Comparison of ENCODE assay signal across 28 cellular contexts in the genomic region with DNA sequence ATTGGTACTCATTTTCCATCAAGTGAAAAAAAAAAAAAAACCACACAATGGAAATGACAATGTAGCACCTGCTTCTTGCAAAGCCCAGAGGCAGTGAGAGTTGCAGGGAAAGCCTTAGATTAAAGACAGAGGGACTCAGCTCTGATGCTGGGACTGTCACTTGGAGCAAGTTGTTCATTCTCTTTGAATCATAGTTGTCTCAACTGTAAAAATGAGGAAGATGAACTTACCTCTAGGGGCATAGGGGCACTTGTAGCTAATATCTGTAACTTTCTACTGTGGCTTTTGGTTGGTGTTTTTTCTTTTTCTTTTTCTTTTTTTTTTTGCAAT.
DNase-seq lines count a peak whose midpoint lies in the region; ATAC-seq and TF ChIP-seq lines count a peak whose summit lies in the region.
"Had no signal": no experiment of that assay in that cellular context is flagged by ENCODE, and none has a peak within 500 bp of the region (broad histone marks: within the 10 kb centered on the region; RNA-seq: fewer than 3 reads in every experiment).

No MANE protein-coding gene starts in this region.

- no peaks in the 10 kb centered on the region for H3K9me2 ChIP-seq in PC-3 (replicated peaks; ENCODE audit: low read length)

- no peak overlapping the region for H3K9ac ChIP-seq in PC-3 (ENCODE audit: low read length)

- no peak overlapping the region for H3K4me3 ChIP-seq in HEK293 (ENCODE audit: low read depth, low read length)
- no peak overlapping the region for H3K4me3 ChIP-seq in PC-3 (ENCODE audit: low read length)
- H3K4me3 ChIP-seq in osteoblast (ENCODE audit: insufficient read depth, low read length) = no peak overlapping the region
- H3K4me3 ChIP-seq: adrenal gland, ovary, SK-N-MC, spleen had no signal

- H4K20me1 ChIP-seq in PC-3 (ENCODE audit: low read length) (no peaks in the 10 kb centered on the region), osteoblast (ENCODE audit: insufficient read depth, low read length) (no peaks in the 10 kb centered on the region)

- 0 out of 2 replicates have a peak overlapping the region, but pooled peaks have one; percentile 53 for H3K4me2 ChIP-seq in PC-3 (ENCODE audit: low read length)
- peak overlapping the region; percentile 28 for H3K4me2 ChIP-seq in osteoblast (ENCODE audit: insufficient read depth, low read length)

- ATAC-seq in PC-3 = peak; percentile 51
- no peak for ATAC-seq in GM21825 (IDR thresholded peaks at IDR 0.05; ENCODE audit: unreplicated experiment)
- no peak for ATAC-seq in GM21717 (IDR thresholded peaks at IDR 0.05; ENCODE audit: unreplicated experiment)
- ATAC-seq: effector memory CD8-positive, alpha-beta T cell; esophagus mucosa; foreskin keratinocyte; naive thymus-derived CD8-positive, alpha-beta T cell; stimulated activated memory B cell treated with anti-CD40 and anti-IgM and Interleukin-4, amounts not matched to agents 10 μg/mL and 1 μg/mL and 100 μg/mL, for 72 hours had no signal

- BruUV-seq in PC-3 (replicated peaks; lab: Mats Ljungman, UMichigan) = no TSS peak

- H3F3A ChIP-seq in PC-3 (ENCODE audit: low read length, unreplicated experiment) = no peaks in the 10 kb centered on the region

- H3K27ac ChIP-seq in HEK293 (ENCODE audit: extremely low read depth, low read depth, low read length) = no peak overlapping the region
- no peak overlapping the region for H3K27ac ChIP-seq in PC-3 (ENCODE audit: low read length)
- no peak overlapping the region for H3K27ac ChIP-seq in osteoblast (ENCODE audit: low read depth, low read length)
- H3K27ac ChIP-seq: adrenal gland, brain microvascular endothelial cell, foreskin keratinocyte, ovary, SK-N-MC, spleen had no signal

- intact Hi-C loops in PC-3 (cut with micrococcal nuclease) = loop anchor here (1.0 kb wide), 1 partner anchor 23 kb away; no protein-coding TSS in a partner anchor

- TF ChIP-seq CTCF in HEK293 (tag by site-specific recombination; IDR thresholded peaks at IDR 0.05) (no peak), PC-3 (conservative IDR thresholded peaks at IDR 0.05; ENCODE audit: low read depth, low read length) (no peak), osteoblast (IDR thresholded peaks at IDR 0.05; ENCODE audit: extremely low read depth, low read depth, low read length) (no peak)

- POLR2A ChIA-PET in HEK293 (lab: Yijun Ruan, JAX) (no interaction called here), PC-3 (lab: Charles Lee; ENCODE audit: unreplicated experiment) (no interaction called here)

- H3K4me1 ChIP-seq in HEK293 (ENCODE audit: control insufficient read depth, insufficient read depth, low read length) (peaks cover 13% of the 10 kb centered on the region), PC-3 (ENCODE audit: insufficient read depth, low read length) (peaks cover 17% of the 10 kb centered on the region), osteoblast (ENCODE audit: insufficient read depth, low read length) (peaks cover 17% of the 10 kb centered on the region)
- H3K4me1 ChIP-seq: foreskin keratinocyte had no signal

- no peaks in the 10 kb centered on the region for H3K27me3 ChIP-seq in PC-3 (ENCODE audit: low read length)
- H3K27me3 ChIP-seq in osteoblast (ENCODE audit: insufficient read depth, low read length) = no peaks in the 10 kb centered on the region
- H3K27me3 ChIP-seq: adrenal gland, brain microvascular endothelial cell, ovary, spleen had no signal

- peak; percentile 42 for DNase-seq in NCI-H2107 treated with DMSO at 0.1 percent for 48 hours (lab: John Stamatoyannopoulos, UW; ENCODE audit: unreplicated experiment)
- DNase-seq in NCI-H2107 (lab: John Stamatoyannopoulos, UW) = no peak
- no peak for DNase-seq in PC-3
- DNase-seq in osteoblast (ENCODE audit: insufficient read length, low spot score, missing footprints) = no peak
- DNase-seq in LoVo (ENCODE audit: low spot score) = no peak
- DNase-seq: ACHN; activated CD4-positive, alpha-beta T cell treated with anti-CD3 and anti-CD28 coated beads, Interleukin-2, amount 10 ng/mL, durations not matched to agents 24 days and 14 days; activated naive CD4-positive, alpha-beta T cell treated with Interleukin-2 at 50 U/mL for 16 hours; activated T-cell treated with anti-CD3 and anti-CD28 coated beads, Interleukin-2, amount 50 U/mL, for 48 hours; brain microvascular endothelial cell; effector memory CD8-positive, alpha-beta T cell; foreskin keratinocyte; mesendoderm; naive thymus-derived CD8-positive, alpha-beta T cell; NCI-H187 treated with DMSO at 0.1 percent for 48 hours; NCI-H510A; ovary; retina; RPMI8226; spleen; stimulated activated CD4-positive, alpha-beta T cell treated with anti-CD3 and anti-CD28 coated beads, Interleukin-4, amount 100 ng/mL, for 1 hour had no signal

- H2AFZ ChIP-seq in PC-3 (ENCODE audit: low read length) = 0 out of 2 replicates have a peak overlapping the region, but pooled peaks have one; percentile 44
- H2AFZ ChIP-seq in osteoblast (ENCODE audit: low read length) = no peak overlapping the region

- CTCF ChIA-PET in HEK293 (lab: Yijun Ruan, JAX) (interaction anchor here (0.6 to 1.7 kb wide), 3 partner anchors 34 to 820 kb away, joined by 3 to 6 read pairs (median 6); no protein-coding TSS in a partner anchor), PC-3 (lab: Charles Lee) (interaction anchor here (0.6 to 1.2 kb wide), 5 partner anchors 34 to 286 kb away, joined by 5 to 11 read pairs (median 6); no protein-coding TSS in a partner anchor)

- H3K36me3 ChIP-seq in HEK293 (ENCODE audit: control insufficient read depth in 2 of 2, insufficient read depth in 1 of 2, low read length in 2 of 2) = no peaks in the 10 kb centered on the region; a peak in 1 of 3 replicates
- H3K36me3 ChIP-seq in PC-3 (ENCODE audit: low read depth, low read length) = no peaks in the 10 kb centered on the region
- H3K36me3 ChIP-seq in osteoblast (ENCODE audit: insufficient read depth, low read length) = no peaks in the 10 kb centered on the region
- H3K36me3 ChIP-seq: adrenal gland, brain microvascular endothelial cell, ovary, spleen had no signal

- no peaks in the 10 kb centered on the region; the same call in 1 of the 2 replicates for H3K9me3 ChIP-seq in HEK293 (ENCODE audit: control insufficient read depth, insufficient read depth, low read depth, low read length)
- no peaks in the 10 kb centered on the region for H3K9me3 ChIP-seq in PC-3 (ENCODE audit: low read length)
- no peaks in the 10 kb centered on the region for H3K9me3 ChIP-seq in osteoblast (ENCODE audit: low read depth, low read length)
- H3K9me3 ChIP-seq: adrenal gland, ovary, spleen had no signal

- H3K79me2 ChIP-seq in PC-3 (ENCODE audit: low read length) = no peaks in the 10 kb centered on the region
- H3K79me2 ChIP-seq in osteoblast (ENCODE audit: insufficient read depth, low read length) = no peaks in the 10 kb centered on the region

TF ChIP-seq in HEK293, 187 proteins besides CTCF, POLR2A, EP300 and RAD21 (continues in another document):
- TF ChIP-seq, protein P1, sequence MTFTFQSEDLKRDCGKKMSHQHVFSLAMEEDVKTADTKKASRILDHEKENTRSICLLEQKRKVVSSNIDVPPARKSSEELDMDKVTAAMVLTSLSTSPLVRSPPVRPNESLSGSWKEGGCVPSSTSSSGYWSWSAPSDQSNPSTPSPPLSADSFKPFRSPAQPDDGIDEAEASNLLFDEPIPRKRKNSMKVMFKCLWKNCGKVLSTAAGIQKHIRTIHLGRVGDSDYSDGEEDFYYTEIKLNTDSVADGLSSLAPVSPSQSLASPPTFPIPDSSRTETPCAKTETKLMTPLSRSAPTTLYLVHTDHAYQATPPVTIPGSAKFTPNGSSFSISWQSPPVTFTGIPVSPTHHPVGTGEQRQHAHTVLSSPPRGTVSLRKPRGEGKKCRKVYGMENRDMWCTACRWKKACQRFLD (tag by site-specific recombination; IDR thresholded peaks at IDR 0.05) = no peak
- TF ChIP-seq ZNF510 (tag by site-specific recombination; IDR thresholded peaks at IDR 0.05; ENCODE audit: insufficient replicate concordance) (no peak), ZFP3 (tag by site-specific recombination; IDR thresholded peaks at IDR 0.05; ENCODE audit: low read depth) (no peak), ZNF19 (tag by site-specific recombination; IDR thresholded peaks at IDR 0.05; ENCODE audit: low read depth) (no peak), TCF7L2 (IDR thresholded peaks at IDR 0.05; ENCODE audit: borderline replicate concordance, low read depth, low read length) (no peak), ZNF629 (tag by site-specific recombination; IDR thresholded peaks at IDR 0.05) (no peak), PRDM1 (tag by site-specific recombination; IDR thresholded peaks at IDR 0.05) (peak; percentile 72), ZNF785 (tag by site-specific recombination; IDR thresholded peaks at IDR 0.05) (no peak), ZNF248 (tag by site-specific recombination; IDR thresholded peaks at IDR 0.05) (no peak), ZNF37A (tag by site-specific recombination; IDR thresholded peaks at IDR 0.05) (no peak), YY2 (tag by site-specific recombination; IDR thresholded peaks at IDR 0.05) (no peak), ZNF426 (tag by site-specific recombination; IDR thresholded peaks at IDR 0.05) (no peak), GLI4 (tag by site-specific recombination; IDR thresholded peaks at IDR 0.05) (no peak), ZBTB17 (tag by site-specific recombination; IDR thresholded peaks at IDR 0.05) (0 out of 2 replicates have a peak, but pooled peaks have one; percentile 39), OVOL3 (tag by site-specific recombination; IDR thresholded peaks at IDR 0.05) (no peak), ZNF157 (tag by site-specific recombination; IDR thresholded peaks at IDR 0.05) (no peak)
- TF ChIP-seq, protein P2, sequence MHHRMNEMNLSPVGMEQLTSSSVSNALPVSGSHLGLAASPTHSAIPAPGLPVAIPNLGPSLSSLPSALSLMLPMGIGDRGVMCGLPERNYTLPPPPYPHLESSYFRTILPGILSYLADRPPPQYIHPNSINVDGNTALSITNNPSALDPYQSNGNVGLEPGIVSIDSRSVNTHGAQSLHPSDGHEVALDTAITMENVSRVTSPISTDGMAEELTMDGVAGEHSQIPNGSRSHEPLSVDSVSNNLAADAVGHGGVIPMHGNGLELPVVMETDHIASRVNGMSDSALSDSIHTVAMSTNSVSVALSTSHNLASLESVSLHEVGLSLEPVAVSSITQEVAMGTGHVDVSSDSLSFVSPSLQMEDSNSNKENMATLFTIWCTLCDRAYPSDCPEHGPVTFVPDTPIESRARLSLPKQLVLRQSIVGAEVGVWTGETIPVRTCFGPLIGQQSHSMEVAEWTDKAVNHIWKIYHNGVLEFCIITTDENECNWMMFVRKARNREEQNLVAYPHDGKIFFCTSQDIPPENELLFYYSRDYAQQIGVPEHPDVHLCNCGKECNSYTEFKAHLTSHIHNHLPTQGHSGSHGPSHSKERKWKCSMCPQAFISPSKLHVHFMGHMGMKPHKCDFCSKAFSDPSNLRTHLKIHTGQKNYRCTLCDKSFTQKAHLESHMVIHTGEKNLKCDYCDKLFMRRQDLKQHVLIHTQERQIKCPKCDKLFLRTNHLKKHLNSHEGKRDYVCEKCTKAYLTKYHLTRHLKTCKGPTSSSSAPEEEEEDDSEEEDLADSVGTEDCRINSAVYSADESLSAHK (tag by site-specific recombination; IDR thresholded peaks at IDR 0.05) = no peak
